20 cellular contexts compared by ENCODE assay signal in genomic region chr3:126106336-126107202, GRCh38. TPM values are rescaled to one million over a fixed set of nuclear protein-coding genes. Genes with fewer than 3 reads are reported as not detected.
DNase-seq lines count a peak whose midpoint lies in the region; ATAC-seq and TF ChIP-seq lines count a peak whose summit lies in the region.
"Had no signal": no experiment of that assay in that cellular context is flagged by ENCODE, and none has a peak within 500 bp of the region (broad histone marks: within the 10 kb centered on the region; RNA-seq: fewer than 3 reads in every experiment).

No MANE protein-coding gene starts in this region.

- intact Hi-C loops in left ventricle myocardium inferior (cut with micrococcal nuclease) (no loop called here), left cardiac atrium (cut with DNase I) (no loop called here)

- H3K4me1 ChIP-seq in left ventricle myocardium inferior: peaks cover 18% of the 10 kb centered on the region
- no peaks in the 10 kb centered on the region for H3K4me1 ChIP-seq in hepatocyte (ENCODE audit: insufficient read depth)
- H3K4me1 ChIP-seq in osteoblast (ENCODE audit: insufficient read depth, low read length): peaks cover 16% of the 10 kb centered on the region
- H3K4me1 ChIP-seq: A549; BLaER1 treated with 17β-estradiol and CSF1 and Interleukin-3, amounts not matched to agents 10 nM and 100 nM had no signal

- H3K79me2 ChIP-seq in hepatocyte (no peaks in the 10 kb centered on the region), osteoblast (ENCODE audit: insufficient read depth, low read length) (no peaks in the 10 kb centered on the region)

- H3K36me3 ChIP-seq in left ventricle myocardium inferior (no peaks in the 10 kb centered on the region), hepatocyte (replicated peaks; ENCODE audit: insufficient read depth, low read depth) (no peaks in the 10 kb centered on the region), osteoblast (ENCODE audit: insufficient read depth, low read length) (no peaks in the 10 kb centered on the region)
- H3K36me3 ChIP-seq: BLaER1 treated with 17β-estradiol and CSF1 and Interleukin-3, amounts not matched to agents 10 nM and 100 nM had no signal

- H2AFZ ChIP-seq in hepatocyte: no peak overlapping the region
- H2AFZ ChIP-seq in osteoblast (ENCODE audit: low read length): no peak overlapping the region
- H2AFZ ChIP-seq: GM23338 had no signal

- ATAC-seq in left cardiac atrium (no peak), GM21619 (IDR thresholded peaks at IDR 0.05; ENCODE audit: unreplicated experiment) (no peak)
- ATAC-seq: A549, GM23338 had no signal

- H3K4me3 ChIP-seq in left ventricle myocardium inferior (no peak overlapping the region), hepatocyte (no peak overlapping the region), osteoblast (ENCODE audit: insufficient read depth, low read length) (no peak overlapping the region)
- H3K4me3 ChIP-seq: A549; BLaER1 treated with 17β-estradiol and CSF1 and Interleukin-3, amounts not matched to agents 10 nM and 100 nM; GM23338 had no signal

- H3K27ac ChIP-seq in left ventricle myocardium inferior (replicated peaks) (no peak overlapping the region), hepatocyte (no peak overlapping the region), osteoblast (ENCODE audit: low read depth, low read length) (no peak overlapping the region)
- H3K27ac ChIP-seq: A549; BLaER1 treated with 17β-estradiol and CSF1 and Interleukin-3, amounts not matched to agents 10 nM and 100 nM had no signal

- H3K4me2 ChIP-seq in hepatocyte: no peak overlapping the region
- no peak overlapping the region for H3K4me2 ChIP-seq in osteoblast (ENCODE audit: insufficient read depth, low read length)
- H3K4me2 ChIP-seq: A549; BLaER1 treated with 17β-estradiol and CSF1 and Interleukin-3, amounts not matched to agents 10 nM and 100 nM; GM23338 had no signal

- DNase-seq in left ventricle myocardium inferior: peak; percentile 5
- DNase-seq in left cardiac atrium: no peak
- DNase-seq in hepatocyte (ENCODE audit: low spot score): peak; percentile 1
- peak; percentile 71 for DNase-seq in osteoblast (ENCODE audit: insufficient read length, low spot score, missing footprints)
- no peak for DNase-seq in DMS153 (lab: John Stamatoyannopoulos, UW)
- no peak for DNase-seq in stimulated activated naive CD4-positive, alpha-beta T cell treated with Interleukin-2 at 50 U/mL for 16 hours (lab: John Stamatoyannopoulos, UW)
- DNase-seq: CD8-positive, alpha-beta memory T cell; DND-41; KBM-7; NCI-H1417 treated with DMSO at 0.1 percent for 48 hours; NCI-H1930; NCI-H2171; NCI-H446; NCI-H69; NK-92 treated with Interleukin-12 subunit alpha and Interleukin-12 subunit beta, amount 100 ng/mL, for 24 hours; RPMI8226 had no signal

- H3K9me3 ChIP-seq in left ventricle myocardium inferior (replicated peaks): no peaks in the 10 kb centered on the region
- no peaks in the 10 kb centered on the region for H3K9me3 ChIP-seq in hepatocyte (ENCODE audit: low read depth)
- no peaks in the 10 kb centered on the region for H3K9me3 ChIP-seq in osteoblast (ENCODE audit: low read depth, low read length)
- H3K9me3 ChIP-seq: A549; BLaER1 treated with 17β-estradiol and CSF1 and Interleukin-3, amounts not matched to agents 10 nM and 100 nM had no signal

- TF ChIP-seq CTCF in left ventricle myocardium inferior (IDR thresholded peaks at IDR 0.05; ENCODE audit: borderline replicate concordance): no peak
- TF ChIP-seq CTCF in hepatocyte (IDR thresholded peaks at IDR 0.05; ENCODE audit: poor library complexity): no peak
- TF ChIP-seq CTCF in osteoblast (IDR thresholded peaks at IDR 0.05; ENCODE audit: extremely low read depth, low read depth, low read length): no peak

- no peaks in the 10 kb centered on the region for H3K9me2 ChIP-seq in hepatocyte (replicated peaks; ENCODE audit: insufficient read depth)

- 89% methylated on average over 21 of the region's 21 CpGs for WGBS in hepatocyte (ENCODE audit: low lambda C conversion rate, missing lambda C conversion rate)

- H4K20me1 ChIP-seq in hepatocyte (ENCODE audit: insufficient read depth, poor library complexity, severe bottlenecking) (no peaks in the 10 kb centered on the region), osteoblast (ENCODE audit: insufficient read depth, low read length) (no peaks in the 10 kb centered on the region)
- H4K20me1 ChIP-seq: BLaER1 treated with 17β-estradiol and CSF1 and Interleukin-3, amounts not matched to agents 10 nM and 100 nM had no signal

- H3K27me3 ChIP-seq in left ventricle myocardium inferior (ENCODE audit: low read depth) (no peaks in the 10 kb centered on the region), hepatocyte (no peaks in the 10 kb centered on the region), osteoblast (ENCODE audit: insufficient read depth, low read length) (no peaks in the 10 kb centered on the region)
- H3K27me3 ChIP-seq: BLaER1 treated with 17β-estradiol and CSF1 and Interleukin-3, amounts not matched to agents 10 nM and 100 nM had no signal

RNA-seq across cellular contexts. Expression of gene SLC41A3, which starts 22.6 kb away (rescaled TPM):
- 30.2 TPM for total RNA-seq in left ventricle myocardium inferior
- 10 to 100 TPM; 31.1 to 34.0 TPM for total RNA-seq in left cardiac atrium
- 43.4 and 52.9 TPM in 2 replicates for total RNA-seq in hepatocyte
- 29.3 and 31.2 TPM in 2 replicates for polyA plus RNA-seq in hepatocyte
- 41.5 and 59.4 TPM in 2 replicates for total RNA-seq in osteoblast

Comparison
In these comparisons a context has a peak if more than half of its experiments do, and no peak if none do; other contexts are left out.
1. DNase-seq: peak in left ventricle myocardium inferior (single experiment), hepatocyte (single experiment) and osteoblast (single experiment); none in left cardiac atrium (single experiment), DMS153 (single experiment) and stimulated activated naive CD4-positive, alpha-beta T cell treated with Interleukin-2 at 50 U/mL for 16 hours (single experiment).